ENCODE assay signal across 11 cellular contexts in the genomic region with DNA sequence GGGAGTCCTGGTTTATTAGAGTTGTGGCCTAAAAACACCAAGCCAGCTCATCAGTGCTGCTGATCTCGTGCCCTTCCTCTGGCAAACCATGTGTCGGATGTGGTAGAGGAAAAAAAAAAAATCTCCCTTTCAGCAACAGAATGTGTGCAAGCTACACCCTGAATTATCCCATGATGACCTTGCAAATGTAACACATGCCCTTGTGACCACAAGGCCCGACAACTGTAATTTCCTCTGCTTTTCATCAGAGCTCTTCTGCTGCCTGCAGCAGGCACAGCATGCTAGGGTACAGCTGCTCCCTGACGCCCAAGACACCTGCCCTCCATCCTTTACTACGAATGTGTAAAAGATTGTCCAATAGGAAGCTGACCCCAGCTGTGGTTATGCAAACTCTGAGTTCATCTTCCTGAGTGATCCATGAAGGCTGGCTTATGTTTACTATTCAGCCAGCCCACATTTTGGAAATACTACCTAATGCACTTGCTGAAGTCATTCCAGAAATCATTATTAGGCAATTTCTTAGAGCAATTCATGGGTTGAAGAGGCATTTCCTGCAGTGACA. TPM values are rescaled to one million over a fixed set of nuclear protein-coding genes. Genes with fewer than 3 reads are reported as not detected.
A peak's percentile ranks its signal among the peaks of the same experiment; 100 is the strongest.
DNase-seq lines count a peak whose midpoint lies in the region; ATAC-seq, FAIRE-seq and TF ChIP-seq lines count a peak whose summit lies in the region.
"Had no signal": no experiment of that assay in that cellular context is flagged by ENCODE, and none has a peak within 500 bp of the region (broad histone marks: within the 10 kb centered on the region; RNA-seq: fewer than 3 reads in every experiment).

No MANE protein-coding gene starts in this region.

- intact Hi-C loops in Right ventricle myocardium inferior (cut with DNase I) = no loop called here
- intact Hi-C loops in left ventricle myocardium inferior (cut with micrococcal nuclease) = no loop called here
- intact Hi-C loops in ascending aorta (cut with DNase I) = no loop called here

- no peak overlapping the region for H3K4me3 ChIP-seq in left ventricle myocardium inferior
- no peak overlapping the region for H3K4me3 ChIP-seq in fibroblast of the aortic adventitia (ENCODE audit: low read depth, low read length)
- no peak overlapping the region for H3K4me3 ChIP-seq in upper lobe of left lung
- H3K4me3 ChIP-seq in ascending aorta = no peak overlapping the region

- no peak for FAIRE-seq in RCC 7860 (lab: Jason Lieb, UNC)

- no peak overlapping the region for H3K27ac ChIP-seq in left ventricle myocardium inferior (replicated peaks)
- H3K27ac ChIP-seq in upper lobe of left lung = no peak overlapping the region
- no peak overlapping the region for H3K27ac ChIP-seq in ascending aorta
- H3K27ac ChIP-seq: C4-2B, VCaP had no signal

- TF ChIP-seq POLR2A in upper lobe of left lung (IDR thresholded peaks at IDR 0.05) = no peak

- ATAC-seq in Right ventricle myocardium inferior (peak; percentile 42), upper lobe of left lung (ENCODE audit: low FRiP score in 2 of 2) (peak; percentile 62 to 77), HG03354 (IDR thresholded peaks at IDR 0.05; ENCODE audit: poor library complexity, severe bottlenecking, unreplicated experiment) (no peak)

- WGBS in upper lobe of left lung, 2 donors = 31 to 39% methylated on average over 5 of the region's 5 CpGs

- H3K9me3 ChIP-seq in left ventricle myocardium inferior (replicated peaks) = no peaks in the 10 kb centered on the region
- no peaks in the 10 kb centered on the region for H3K9me3 ChIP-seq in upper lobe of left lung
- no peaks in the 10 kb centered on the region for H3K9me3 ChIP-seq in ascending aorta

- peak in 1 of 4 donors; percentile 29 for TF ChIP-seq EP300 in upper lobe of left lung (IDR thresholded peaks at IDR 0.05)

- H3K36me3 ChIP-seq in left ventricle myocardium inferior (no peaks in the 10 kb centered on the region), upper lobe of left lung (no peaks in the 10 kb centered on the region), ascending aorta (no peaks in the 10 kb centered on the region)

- H3K4me1 ChIP-seq in left ventricle myocardium inferior (no peaks in the 10 kb centered on the region), upper lobe of left lung (peaks cover 0 to 5% (median 0%) of the 10 kb centered on the region in 4 donors), ascending aorta (no peaks in the 10 kb centered on the region)

- H3K27me3 ChIP-seq in left ventricle myocardium inferior (ENCODE audit: low read depth) (no peaks in the 10 kb centered on the region), upper lobe of left lung (no peaks in the 10 kb centered on the region), ascending aorta (no peaks in the 10 kb centered on the region)

- DNase-seq in Right ventricle myocardium inferior (ENCODE audit: missing footprints) (no peak), left ventricle myocardium inferior (no peak), RCC 7860 (ENCODE audit: low spot score) (peak; percentile 43), fibroblast of the aortic adventitia (ENCODE audit: low read depth) (peak; percentile 71), upper lobe of left lung (peak in 1 of 2 donors; percentile 43), ascending aorta (ENCODE audit: low spot score in 2 of 2) (no peak)
- DNase-seq in activated CD8-positive, alpha-beta memory T cell treated with anti-CD3 and anti-CD28 coated beads for 24 hours = no peak
- DNase-seq: NCI-H1048 had no signal

- no peak for TF ChIP-seq CTCF in left ventricle myocardium inferior (IDR thresholded peaks at IDR 0.05; ENCODE audit: borderline replicate concordance)
- TF ChIP-seq CTCF in fibroblast of the aortic adventitia (IDR thresholded peaks at IDR 0.05; ENCODE audit: insufficient read depth, low read length) = no peak
- no peak for TF ChIP-seq CTCF in upper lobe of left lung (IDR thresholded peaks at IDR 0.05)
- no peak for TF ChIP-seq CTCF in ascending aorta (IDR thresholded peaks at IDR 0.05)

RNA-seq across cellular contexts. Expression of gene BNC2, which starts 14.6 kb away (rescaled TPM):
- 4.3 TPM for total RNA-seq in Right ventricle myocardium inferior
- total RNA-seq in left ventricle myocardium inferior = 3.5 TPM
- 48.7 and 53.3 TPM in 2 replicates for total RNA-seq in fibroblast of the aortic adventitia (ENCODE audit: low replicate concordance)
- total RNA-seq in upper lobe of left lung = 10 to 100 TPM in 4 of 6 donors, 1 to 10 TPM in 2; 4.6 to 21.7 (median 10.7) TPM
- total RNA-seq in ascending aorta = 25.5 TPM

Comparison
In these comparisons a context has a peak if more than half of its experiments do, and no peak if none do; other contexts are left out.
1. DNase-seq: peak in RCC 7860 (single experiment) and fibroblast of the aortic adventitia (single experiment); none in Right ventricle myocardium inferior (single experiment), left ventricle myocardium inferior (single experiment), ascending aorta (0 of 2) and activated CD8-positive, alpha-beta memory T cell treated with anti-CD3 and anti-CD28 coated beads for 24 hours (single experiment).